7 cellular contexts compared by ENCODE assay signal in the genomic region with DNA sequence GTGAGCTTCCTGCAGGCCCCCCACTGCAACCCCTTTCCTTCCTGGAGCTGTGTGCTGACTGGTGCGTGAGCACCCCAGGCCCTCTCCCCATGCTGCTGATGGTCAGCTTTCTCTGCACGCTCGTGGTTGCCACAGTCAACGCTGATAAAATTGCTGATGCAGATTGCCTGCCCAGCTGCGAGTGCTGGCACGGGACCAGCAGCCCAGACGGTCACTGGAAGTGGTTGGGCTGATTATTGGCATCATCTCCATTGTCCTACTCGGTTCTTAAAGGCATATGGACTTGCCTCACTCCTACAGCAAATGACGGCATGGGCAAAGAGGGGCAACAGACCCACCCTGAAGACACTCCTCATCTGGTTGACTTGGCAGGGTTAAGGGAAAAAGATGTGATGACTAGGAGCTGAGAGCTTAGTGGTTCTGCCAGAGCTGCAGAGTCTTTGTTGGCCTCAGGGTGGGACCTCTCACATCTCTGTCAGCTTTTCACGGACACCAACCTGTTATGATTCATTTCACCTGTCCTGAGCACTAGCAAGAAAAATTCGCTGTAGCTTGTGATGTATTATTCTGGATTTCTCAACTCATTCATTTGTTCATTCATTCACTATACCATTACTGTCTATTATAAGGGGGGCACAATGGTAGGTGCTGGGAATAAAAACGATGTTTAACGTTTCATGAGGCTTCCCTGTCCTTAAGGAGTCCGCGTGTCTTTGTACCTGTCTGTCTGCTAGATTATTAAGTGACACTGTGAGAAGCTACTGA. TPM values are rescaled to one million over a fixed set of nuclear protein-coding genes. Genes with fewer than 3 reads are reported as not detected.
DNase-seq lines count a peak whose midpoint lies in the region; TF ChIP-seq lines count a peak whose summit lies in the region.

No MANE protein-coding gene starts in this region.

- peak overlapping the region; percentile 94 for H3K27ac Mint-ChIP-seq in chondrocyte (ENCODE audit: unreplicated experiment)

- peak overlapping the region; percentile 11 for H3K4me3 Mint-ChIP-seq in chondrocyte (ENCODE audit: unreplicated experiment)

- peak; percentile 32 for TF ChIP-seq CTCF in chondrocyte (IDR thresholded peaks at IDR 0.05)

- no peaks in the 10 kb centered on the region for H3K27me3 Mint-ChIP-seq in chondrocyte (ENCODE audit: low read depth)

- no peaks in the 10 kb centered on the region for H3K36me3 Mint-ChIP-seq in chondrocyte (ENCODE audit: low read depth)

- DNase-seq in GOT3 (lab: John Stamatoyannopoulos, UW) (peak; percentile 67), NCI-H510A treated with DMSO at 0.1 percent for 48 hours (lab: John Stamatoyannopoulos, UW) (peak; percentile 6), chondrocyte (ENCODE audit: low spot score) (no peak), lung microvascular endothelial cell (ENCODE audit: low read depth in 2 of 2) (peak; percentile 85 to 92), ureter (ENCODE audit: low spot score) (peak; percentile 78), T-helper 9 cell (no peak)
- DNase-seq in NK-92 treated with Interleukin-12 subunit alpha and Interleukin-12 subunit beta, amount 100 ng/mL, for 24 hours (lab: John Stamatoyannopoulos, UW): no peak

- peaks cover 30% of the 10 kb centered on the region for H3K4me1 Mint-ChIP-seq in chondrocyte (ENCODE audit: low read depth)

- H3K9me3 Mint-ChIP-seq in chondrocyte (ENCODE audit: low read depth): no peaks in the 10 kb centered on the region

RNA-seq across cellular contexts. Expression of a gene that starts 38.4 kb away (rescaled TPM):
- total RNA-seq in chondrocyte (0.29 TPM in 1 of 3 replicates, not detected in the others), lung microvascular endothelial cell (under 0.01 and 0.22 TPM in 2 replicates), ureter (160 TPM)

Comparison
In these comparisons a context has a peak if more than half of its experiments do, and no peak if none do; other contexts are left out.
1. DNase-seq: peak in GOT3 (single experiment), NCI-H510A treated with DMSO at 0.1 percent for 48 hours (single experiment), lung microvascular endothelial cell (2 of 2) and ureter (single experiment); none in chondrocyte (single experiment), T-helper 9 cell (single experiment) and NK-92 treated with Interleukin-12 subunit alpha and Interleukin-12 subunit beta, amount 100 ng/mL, for 24 hours (single experiment).
2. RNA of a gene that starts 38.4 kb away (total RNA-seq): 160 TPM in ureter (single experiment); 0.29 TPM in chondrocyte and under 0.01 to 0.22 TPM in lung microvascular endothelial cell; every median in the first group is over 100 times any median in the second.